Comparison of ENCODE assay signal across 17 cellular contexts in genomic region chr5:174526177-174526576, GRCh38.
"Had no signal": no experiment of that assay in that cellular context is flagged by ENCODE, and none has a peak within 500 bp of the region (broad histone marks: within the 10 kb centered on the region; RNA-seq: fewer than 3 reads in every experiment).

No MANE protein-coding gene starts in this region.

- H3K4me3 ChIP-seq: MG63, SJCRH30 had no signal

- H3K9me3 ChIP-seq: MG63, SJCRH30 had no signal

- DNase-seq: Karpas-422, KG1, MG63, NCI-H1092 treated with DMSO at 0.1 percent for 48 hours, NCI-H1436, NCI-H187, NCI-H2029 treated with DMSO at 0.1 percent for 48 hours, NCI-H2171 treated with DMSO at 0.1 percent for 48 hours, NCI-H345, NCI-H446 treated with DMSO at 0.1 percent for 48 hours, NCI-H510A treated with DMSO at 0.1 percent for 48 hours, NCI-H526 treated with DMSO at 0.1 percent for 48 hours, NCI-H748 treated with DMSO at 0.1 percent for 48 hours, SHP77 treated with DMSO at 0.1 percent for 48 hours, SJCRH30 had no signal

- H3K27me3 ChIP-seq: MG63, SJCRH30 had no signal

- H3K36me3 ChIP-seq: MG63, SJCRH30 had no signal

- H3K27ac ChIP-seq: SJCRH30 had no signal

- ATAC-seq: Right ventricle myocardium inferior, SK-N-SH treated with all-trans-retinoic acid at 6 μM for 48 hours had no signal
